In the genomic region with DNA sequence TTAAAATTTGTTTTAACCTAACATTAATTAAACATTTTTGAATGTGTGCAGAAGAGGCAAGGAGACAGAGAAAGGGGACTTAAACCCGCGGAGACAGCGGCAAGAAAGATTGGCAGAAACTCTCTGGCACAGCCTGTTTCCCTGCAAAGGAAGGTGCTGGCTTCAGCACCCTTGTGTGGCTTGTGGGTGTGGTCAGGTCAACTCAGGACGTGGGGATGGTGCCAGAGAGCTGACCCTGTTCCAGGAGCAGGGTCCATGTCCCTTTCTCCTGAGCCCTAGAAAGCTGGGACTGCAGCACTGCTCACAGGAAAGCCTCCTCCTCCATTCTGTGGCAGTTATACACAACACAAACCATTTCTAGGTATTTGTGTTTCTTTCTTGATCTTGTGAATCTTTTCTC, we compare ENCODE assay signal across 32 cellular contexts.
A peak's percentile ranks its signal among the peaks of the same experiment; 100 is the strongest.
DNase-seq lines count a peak whose midpoint lies in the region; ATAC-seq and TF ChIP-seq lines count a peak whose summit lies in the region.
"Had no signal": no experiment of that assay in that cellular context is flagged by ENCODE, and none has a peak within 500 bp of the region (broad histone marks: within the 10 kb centered on the region; RNA-seq: fewer than 3 reads in every experiment).

No MANE protein-coding gene starts in this region.

- intact Hi-C loops in Right ventricle myocardium inferior (cut with DNase I) = no loop called here
- intact Hi-C loops in cardiac septum (cut with DNase I) = no loop called here
- intact Hi-C loops in right cardiac atrium (cut with DNase I) = no loop called here

- H2AFZ ChIP-seq in smooth muscle cell (ENCODE audit: low read depth) = peak overlapping the region; percentile 47

- 38% methylated on average over 4 of the region's 4 CpGs for WGBS in right cardiac atrium
- WGBS in smooth muscle cell (ENCODE audit: low lambda C conversion rate) = 56% methylated on average over 4 of the region's 4 CpGs

- no peaks in the 10 kb centered on the region for H3K36me3 ChIP-seq in smooth muscle cell (ENCODE audit: low read depth)
- H3K36me3 ChIP-seq: Peyer's patch, SJCRH30, suprapubic skin had no signal

- no peak overlapping the region for H3K27ac ChIP-seq in right cardiac atrium (ENCODE audit: low read length)
- H3K27ac ChIP-seq in smooth muscle cell (ENCODE audit: low read depth) = no peak overlapping the region
- H3K27ac ChIP-seq: epithelial cell of prostate, HL-60, Peyer's patch, psoas muscle, SJCRH30, suprapubic skin had no signal

- H3K4me1 ChIP-seq in right cardiac atrium (ENCODE audit: control insufficient read depth, insufficient read depth, low read length) = no peaks in the 10 kb centered on the region
- peaks cover 24% of the 10 kb centered on the region for H3K4me1 ChIP-seq in smooth muscle cell (ENCODE audit: low read depth)
- H3K4me1 ChIP-seq: Peyer's patch, psoas muscle, SJCRH30, suprapubic skin had no signal

- ATAC-seq in Right ventricle myocardium inferior = no peak
- no peak for ATAC-seq in right cardiac atrium
- ATAC-seq: left lobe of liver; psoas muscle; stimulated activated naive B cell treated with anti-CD40 and anti-IgM and Interleukin-4, amounts not matched to agents 10 μg/mL and 1 μg/mL and 100 μg/mL, for 72 hours had no signal

- no peaks in the 10 kb centered on the region for H3K79me2 ChIP-seq in smooth muscle cell (ENCODE audit: low read depth)

- no peaks in the 10 kb centered on the region for H4K20me1 ChIP-seq in smooth muscle cell (ENCODE audit: low read depth)

- H3K9me3 ChIP-seq in right cardiac atrium (ENCODE audit: control insufficient read depth, low read length) (no peaks in the 10 kb centered on the region), smooth muscle cell (replicated peaks; ENCODE audit: low read depth) (no peaks in the 10 kb centered on the region)
- H3K9me3 ChIP-seq: Peyer's patch, psoas muscle, SJCRH30, suprapubic skin had no signal

- TF ChIP-seq CTCF in smooth muscle cell (IDR thresholded peaks at IDR 0.05; ENCODE audit: borderline replicate concordance, insufficient read depth, poor library complexity, severe bottlenecking) = no peak

- no peak overlapping the region for H3K4me2 ChIP-seq in smooth muscle cell

- no peak overlapping the region for H3K4me3 ChIP-seq in right cardiac atrium (ENCODE audit: low read length)
- H3K4me3 ChIP-seq in smooth muscle cell = no peak overlapping the region
- H3K4me3 ChIP-seq: Peyer's patch, psoas muscle, SJCRH30, suprapubic skin had no signal

- DNase-seq in Right ventricle myocardium inferior (ENCODE audit: missing footprints) = peak; percentile 64
- no peak for DNase-seq in cardiac septum (ENCODE audit: low spot score)
- DNase-seq in LoVo (ENCODE audit: low spot score) = peak; percentile 10
- peak in 2 of 3 donors; percentile 21 to 50 for DNase-seq in right cardiac atrium
- DNase-seq in smooth muscle cell (lab: John Stamatoyannopoulos, UW; ENCODE audit: unreplicated experiment) = no peak
- no peak for DNase-seq in superior temporal gyrus (ENCODE audit: extremely low spot score)
- DNase-seq in NCI-H1105 (lab: John Stamatoyannopoulos, UW) = no peak
- no peak for DNase-seq in UCSD-AML1 (lab: John Stamatoyannopoulos, UW; ENCODE audit: unreplicated experiment)
- DNase-seq: activated CD4-positive, alpha-beta T cell treated with anti-CD3 and anti-CD28 coated beads, Interleukin-2, amount 10 ng/mL, durations not matched to agents 24 days and 14 days; activated effector memory CD4-positive, alpha-beta T cell treated with anti-CD3 and anti-CD28 coated beads, Interleukin-2, amount 50 U/mL, for 16 hours; AML-193; anterior cingulate cortex; CD4-positive, alpha-beta T cell; DMS 273 treated with DMSO at 0.1 percent for 48 hours; effector CD8-positive, alpha-beta T cell; hippocampal formation; Karpas-422; mesendoderm; MV-4-11; NCI-H1436 treated with DMSO at 0.1 percent for 48 hours; NCI-H2081 treated with DMSO at 0.1 percent for 48 hours; NCI-H2227 treated with DMSO at 0.1 percent for 48 hours; nucleus accumbens; Peyer's patch; psoas muscle; SJCRH30; stimulated activated naive B cell treated with anti-CD40 and anti-IgM and Interleukin-4, amounts not matched to agents 10 μg/mL and 1 μg/mL and 100 μg/mL, for 72 hours; T1000 had no signal

- no peak overlapping the region for H3K9ac ChIP-seq in smooth muscle cell (ENCODE audit: low read depth)

- H3F3A ChIP-seq in smooth muscle cell (ENCODE audit: low read depth) = peaks cover 7% of the 10 kb centered on the region

- H3K27me3 ChIP-seq in right cardiac atrium (ENCODE audit: control insufficient read depth, insufficient read depth) (no peaks in the 10 kb centered on the region), smooth muscle cell (ENCODE audit: low read depth) (no peaks in the 10 kb centered on the region)
- H3K27me3 ChIP-seq: Peyer's patch, SJCRH30, suprapubic skin had no signal

Comparison
In these comparisons a context has a peak if more than half of its experiments do, and no peak if none do; other contexts are left out.
1. DNase-seq: peak in Right ventricle myocardium inferior (single experiment), LoVo (single experiment) and right cardiac atrium (2 of 3); none in cardiac septum (single experiment), smooth muscle cell (single experiment), superior temporal gyrus (single experiment), NCI-H1105 (single experiment) and UCSD-AML1 (single experiment).